1 cellular context compared by ENCODE assay signal in the genomic region with DNA sequence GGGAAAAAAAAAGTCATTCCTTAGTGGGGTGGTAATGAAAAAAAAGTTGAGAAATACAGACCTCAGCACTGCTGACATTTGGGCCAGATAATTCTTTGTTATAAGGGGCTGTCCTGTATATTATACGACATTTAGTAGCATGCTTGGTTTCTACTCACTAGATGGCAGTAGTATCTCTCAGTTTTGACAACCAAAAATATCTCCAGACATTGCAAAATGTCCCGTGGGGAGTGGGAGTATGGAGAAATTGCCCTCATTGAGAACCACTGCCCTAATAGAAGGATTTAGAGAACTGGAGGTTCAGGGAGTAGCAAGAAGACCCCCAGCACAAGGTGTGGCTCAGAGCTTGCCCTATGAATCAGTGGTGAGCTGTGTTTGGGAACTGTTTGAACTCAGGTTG.
TF ChIP-seq lines count a peak whose summit lies in the region.

No MANE protein-coding gene starts in this region.

TF ChIP-seq in liver, 16 proteins besides CTCF, POLR2A, EP300 and RAD21 (continued from another document):
- TF ChIP-seq, protein P1, sequence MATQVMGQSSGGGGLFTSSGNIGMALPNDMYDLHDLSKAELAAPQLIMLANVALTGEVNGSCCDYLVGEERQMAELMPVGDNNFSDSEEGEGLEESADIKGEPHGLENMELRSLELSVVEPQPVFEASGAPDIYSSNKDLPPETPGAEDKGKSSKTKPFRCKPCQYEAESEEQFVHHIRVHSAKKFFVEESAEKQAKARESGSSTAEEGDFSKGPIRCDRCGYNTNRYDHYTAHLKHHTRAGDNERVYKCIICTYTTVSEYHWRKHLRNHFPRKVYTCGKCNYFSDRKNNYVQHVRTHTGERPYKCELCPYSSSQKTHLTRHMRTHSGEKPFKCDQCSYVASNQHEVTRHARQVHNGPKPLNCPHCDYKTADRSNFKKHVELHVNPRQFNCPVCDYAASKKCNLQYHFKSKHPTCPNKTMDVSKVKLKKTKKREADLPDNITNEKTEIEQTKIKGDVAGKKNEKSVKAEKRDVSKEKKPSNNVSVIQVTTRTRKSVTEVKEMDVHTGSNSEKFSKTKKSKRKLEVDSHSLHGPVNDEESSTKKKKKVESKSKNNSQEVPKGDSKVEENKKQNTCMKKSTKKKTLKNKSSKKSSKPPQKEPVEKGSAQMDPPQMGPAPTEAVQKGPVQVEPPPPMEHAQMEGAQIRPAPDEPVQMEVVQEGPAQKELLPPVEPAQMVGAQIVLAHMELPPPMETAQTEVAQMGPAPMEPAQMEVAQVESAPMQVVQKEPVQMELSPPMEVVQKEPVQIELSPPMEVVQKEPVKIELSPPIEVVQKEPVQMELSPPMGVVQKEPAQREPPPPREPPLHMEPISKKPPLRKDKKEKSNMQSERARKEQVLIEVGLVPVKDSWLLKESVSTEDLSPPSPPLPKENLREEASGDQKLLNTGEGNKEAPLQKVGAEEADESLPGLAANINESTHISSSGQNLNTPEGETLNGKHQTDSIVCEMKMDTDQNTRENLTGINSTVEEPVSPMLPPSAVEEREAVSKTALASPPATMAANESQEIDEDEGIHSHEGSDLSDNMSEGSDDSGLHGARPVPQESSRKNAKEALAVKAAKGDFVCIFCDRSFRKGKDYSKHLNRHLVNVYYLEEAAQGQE (IDR thresholded peaks at IDR 0.05): no peak
- TF ChIP-seq EGR1 (IDR thresholded peaks at IDR 0.05; ENCODE audit: low read depth in 2 of 2) (no peak), FOXA1 (IDR thresholded peaks at IDR 0.05) (no peak), YY1 (IDR thresholded peaks at IDR 0.05) (no peak), TAF1 (conservative IDR thresholded peaks at IDR 0.05) (no peak)
- TF ChIP-seq, protein P2, sequence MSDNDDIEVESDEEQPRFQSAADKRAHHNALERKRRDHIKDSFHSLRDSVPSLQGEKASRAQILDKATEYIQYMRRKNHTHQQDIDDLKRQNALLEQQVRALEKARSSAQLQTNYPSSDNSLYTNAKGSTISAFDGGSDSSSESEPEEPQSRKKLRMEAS (IDR thresholded peaks at IDR 0.05): no peak
